ENCODE assay signal across 8 cellular contexts in genomic region chr17:18217412-18218015, GRCh38. TPM values are rescaled to one million over a fixed set of nuclear protein-coding genes. Genes with fewer than 3 reads are reported as not detected.
A peak's percentile ranks its signal among the peaks of the same experiment; 100 is the strongest.
DNase-seq lines count a peak whose midpoint lies in the region; ATAC-seq, FAIRE-seq and TF ChIP-seq lines count a peak whose summit lies in the region.

No MANE protein-coding gene starts in this region.

- intact Hi-C loops in lower lobe of right lung (cut with DNase I), result no loop called here

- no peaks in the 10 kb centered on the region for H3K9me3 ChIP-seq in lower lobe of right lung

- no peak overlapping the region for H3K4me3 ChIP-seq in lower lobe of right lung

- H3K27ac ChIP-seq in 22Rv1, result no peak overlapping the region
- no peak overlapping the region for H3K27ac ChIP-seq in lower lobe of right lung

- no peaks in the 10 kb centered on the region for H3K36me3 ChIP-seq in lower lobe of right lung

- DNase-seq in GM12891 (ENCODE audit: insufficient read length, low spot score), result peak; percentile 76
- DNase-seq in NCI-H2196 treated with DMSO at 0.1 percent for 48 hours (lab: John Stamatoyannopoulos, UW; ENCODE audit: unreplicated experiment), result peak; percentile 7
- DNase-seq in activated CD4-positive, alpha-beta T cell treated with anti-CD3 and anti-CD28 coated beads, Interleukin-2, amount 50 U/mL, for 4 hours, result peak; percentile 65 to 69
- DNase-seq in dermis microvascular lymphatic vessel endothelial cell (ENCODE audit: low read depth in 2 of 2), result peak; percentile 45 to 63
- DNase-seq in lower lobe of right lung, result peak; percentile 82
- DNase-seq in stimulated activated CD8-positive, alpha-beta memory T cell treated with anti-CD3 and anti-CD28 coated beads, Interleukin-15, amount 100 ng/mL, for 1 hour (ENCODE audit: low read depth), result peak; percentile 55
- no peak for DNase-seq in amniotic stem cell (lab: John Stamatoyannopoulos, UW)

- ATAC-seq in lower lobe of right lung, result peak; percentile 91 to 93

- peak; percentile 91 for FAIRE-seq in GM12891 (lab: Jason Lieb, UNC)

- TF ChIP-seq CTCF in 22Rv1 (IDR thresholded peaks at IDR 0.05) (peak; percentile 93), lower lobe of right lung (IDR thresholded peaks at IDR 0.05) (peak; percentile 94)

- no peak for TF ChIP-seq POLR2A in GM12891 (IDR thresholded peaks at IDR 0.05; ENCODE audit: low read depth, low read length)

- no peaks in the 10 kb centered on the region for H3K27me3 ChIP-seq in lower lobe of right lung (ENCODE audit: low read depth)

- H3K4me1 ChIP-seq in lower lobe of right lung, result peaks cover 8% of the 10 kb centered on the region

TF ChIP-seq in GM12891, 5 proteins besides CTCF, POLR2A, EP300 and RAD21:
- TF ChIP-seq SPI1 (IDR thresholded peaks at IDR 0.05; ENCODE audit: low read depth, low read length), result peak; percentile 30; the same call in 1 of the 2 replicates
- TF ChIP-seq POU2F2 (IDR thresholded peaks at IDR 0.05; ENCODE audit: low read depth, low read length), result no peak
- TF ChIP-seq POLR2AphosphoS5 (IDR thresholded peaks at IDR 0.05; ENCODE audit: low read depth, low read length), result no peak
- no peak for TF ChIP-seq TAF1 (IDR thresholded peaks at IDR 0.05; ENCODE audit: low read depth, low read length)
- no peak for TF ChIP-seq PAX5 (IDR thresholded peaks at IDR 0.05; ENCODE audit: insufficient read depth, low read length, severe bottlenecking)

RNA-seq across cellular contexts. Expression of gene LLGL1, which starts 7.9 kb away (rescaled TPM):
- 1.3 TPM for polyA plus RNA-seq in GM12891 (2012; ENCODE audit: low read depth, missing spikeins)
- total RNA-seq in dermis microvascular lymphatic vessel endothelial cell (17.2 and 23.9 TPM in 2 replicates), lower lobe of right lung (12.0 TPM)

RNA-seq across cellular contexts. Expression of gene ALKBH5, which starts 33.9 kb away (rescaled TPM):
- 38.6 TPM for polyA plus RNA-seq in GM12891 (2012; ENCODE audit: low read depth, missing spikeins)
- total RNA-seq in dermis microvascular lymphatic vessel endothelial cell (57.9 and 71.8 TPM in 2 replicates), lower lobe of right lung (100 TPM)

RNA-seq across cellular contexts. Expression of gene FLII, which starts 41.0 kb away (rescaled TPM):
- 87.8 TPM for polyA plus RNA-seq in GM12891 (2012; ENCODE audit: low read depth, missing spikeins)
- total RNA-seq in dermis microvascular lymphatic vessel endothelial cell (280 and 292 TPM in 2 replicates), lower lobe of right lung (327 TPM)

RNA-seq across cellular contexts. Expression of gene MIEF2, which starts 42.9 kb away (rescaled TPM):
- polyA plus RNA-seq in GM12891 (2012; ENCODE audit: low read depth, missing spikeins), result 3.6 TPM
- total RNA-seq in dermis microvascular lymphatic vessel endothelial cell (8.1 and 13.9 TPM in 2 replicates), lower lobe of right lung (9.5 TPM)
